ENCODE assay signal across 22 cellular contexts in the genomic region with DNA sequence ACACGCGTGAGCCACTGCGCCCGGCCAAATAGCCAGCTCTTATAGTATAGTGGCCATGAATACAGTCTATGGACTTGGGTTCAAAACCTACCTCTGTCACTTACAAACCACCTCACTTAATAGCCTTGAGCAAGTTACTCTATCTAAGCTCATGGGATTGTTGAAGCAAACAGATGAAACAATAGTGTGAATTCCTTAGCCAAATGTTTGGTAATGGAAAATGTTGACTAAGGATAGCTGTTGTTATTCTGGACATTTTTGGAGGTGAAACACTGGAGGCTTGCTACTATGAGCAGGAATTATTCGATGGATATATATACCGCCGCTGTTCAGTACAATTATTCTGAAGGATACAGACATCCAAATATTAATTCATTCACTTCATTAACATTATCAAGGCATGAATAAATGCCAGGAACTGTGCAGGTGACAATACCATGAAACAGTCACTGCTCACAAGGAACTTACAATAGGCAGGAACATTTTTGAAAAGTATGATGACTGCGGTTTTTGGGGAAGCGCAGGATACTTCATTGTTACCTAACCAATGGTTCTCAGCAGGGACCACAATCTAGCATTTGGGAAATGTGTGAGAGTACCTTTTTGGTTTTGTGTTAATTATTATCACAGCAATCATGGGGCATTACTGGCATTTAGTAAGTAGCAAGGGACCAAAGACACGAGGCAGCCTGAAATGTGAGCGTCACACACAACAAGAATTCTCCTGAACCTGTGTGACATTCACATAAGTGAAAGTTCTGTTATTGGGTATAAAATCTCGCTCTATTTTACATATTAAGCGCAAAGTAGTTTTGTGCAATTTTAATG. TPM values are rescaled to one million over a fixed set of nuclear protein-coding genes. Genes with fewer than 3 reads are reported as not detected.
DNase-seq lines count a peak whose midpoint lies in the region; ATAC-seq, FAIRE-seq and TF ChIP-seq lines count a peak whose summit lies in the region.
"Had no signal": no experiment of that assay in that cellular context is flagged by ENCODE, and none has a peak within 500 bp of the region (broad histone marks: within the 10 kb centered on the region; RNA-seq: fewer than 3 reads in every experiment).

No MANE protein-coding gene starts in this region.

- H3K4me3 ChIP-seq in breast epithelium (no peak overlapping the region), fibroblast of the aortic adventitia (ENCODE audit: low read depth, low read length) (no peak overlapping the region)
- H3K4me3 ChIP-seq: lung had no signal

- DNase-seq in MCF 10A (ENCODE audit: unreplicated experiment): no peak
- DNase-seq in breast epithelium (ENCODE audit: low spot score in 2 of 2): no peak
- DNase-seq in activated naive CD8-positive, alpha-beta T cell treated with anti-CD3 and anti-CD28 coated beads for 36 hours: no peak
- DNase-seq in fibroblast of the aortic adventitia (ENCODE audit: low read depth): peak; percentile 61
- no peak for DNase-seq in activated gamma-delta T cell (lab: John Stamatoyannopoulos, UW)
- no peak for DNase-seq in D721Med (ENCODE audit: insufficient read length, low spot score)
- DNase-seq in NCI-H2107 (lab: John Stamatoyannopoulos, UW): no peak
- DNase-seq: activated CD4-positive, alpha-beta memory T cell treated with anti-CD3 and anti-CD28 coated beads, Interleukin-2, amount 10 ng/mL, durations not matched to agents 7 days and 5 days; activated naive CD4-positive, alpha-beta T cell treated with anti-CD3 and anti-CD28 coated beads, Interleukin-2, amount 50 U/mL, for 16 hours; activated T-cell treated with anti-CD3 and anti-CD28 coated beads, Interleukin-2, amount 50 U/mL, for 48 hours; cerebellar nuclear complex; effector CD4-positive, alpha-beta T cell; kidney; NCI-H1436; NCI-H526 treated with DMSO at 0.1 percent for 48 hours; occipital lobe; retina; T-helper 9 cell had no signal

- no peaks in the 10 kb centered on the region for H3K27me3 ChIP-seq in breast epithelium

- ATAC-seq in HG03342 (IDR thresholded peaks at IDR 0.05; ENCODE audit: unreplicated experiment): no peak
- ATAC-seq: WTC11 had no signal

- no peaks in the 10 kb centered on the region for H3K27me3 Mint-ChIP-seq in MCF 10A (ENCODE audit: insufficient read depth, unreplicated experiment)
- H3K27me3 Mint-ChIP-seq in activated naive CD8-positive, alpha-beta T cell treated with anti-CD3 and anti-CD28 coated beads for 36 hours: no peaks in the 10 kb centered on the region
- H3K27me3 Mint-ChIP-seq: activated CD4-positive, alpha-beta memory T cell treated with anti-CD3 and anti-CD28 coated beads, Interleukin-2, amount 10 ng/mL, durations not matched to agents 7 days and 5 days had no signal

- no peaks in the 10 kb centered on the region for H3K9me3 Mint-ChIP-seq in MCF 10A (ENCODE audit: unreplicated experiment)
- H3K9me3 Mint-ChIP-seq in activated naive CD8-positive, alpha-beta T cell treated with anti-CD3 and anti-CD28 coated beads for 36 hours: peaks cover 2% of the 10 kb centered on the region
- H3K9me3 Mint-ChIP-seq: activated CD4-positive, alpha-beta memory T cell treated with anti-CD3 and anti-CD28 coated beads, Interleukin-2, amount 10 ng/mL, durations not matched to agents 7 days and 5 days had no signal

- no peaks in the 10 kb centered on the region for H3K36me3 Mint-ChIP-seq in MCF 10A (ENCODE audit: insufficient read depth, unreplicated experiment)
- peaks cover 16% of the 10 kb centered on the region for H3K36me3 Mint-ChIP-seq in activated naive CD8-positive, alpha-beta T cell treated with anti-CD3 and anti-CD28 coated beads for 36 hours
- H3K36me3 Mint-ChIP-seq: WTC11 had no signal

- H3K4me1 Mint-ChIP-seq in MCF 10A (ENCODE audit: insufficient read depth, unreplicated experiment): peaks cover 29% of the 10 kb centered on the region
- H3K4me1 Mint-ChIP-seq in activated naive CD8-positive, alpha-beta T cell treated with anti-CD3 and anti-CD28 coated beads for 36 hours: peaks cover 25% of the 10 kb centered on the region

- H3K4me3 Mint-ChIP-seq in MCF 10A (ENCODE audit: unreplicated experiment): no peak overlapping the region
- no peak overlapping the region for H3K4me3 Mint-ChIP-seq in activated naive CD8-positive, alpha-beta T cell treated with anti-CD3 and anti-CD28 coated beads for 36 hours
- H3K4me3 Mint-ChIP-seq: activated CD4-positive, alpha-beta memory T cell treated with anti-CD3 and anti-CD28 coated beads, Interleukin-2, amount 10 ng/mL, durations not matched to agents 7 days and 5 days; WTC11 had no signal

- no peak overlapping the region for H3K27ac ChIP-seq in breast epithelium
- H3K27ac ChIP-seq: C4-2B had no signal

- H3K9me3 ChIP-seq in breast epithelium: no peaks in the 10 kb centered on the region

- no peak for TF ChIP-seq POLR2A in breast epithelium (IDR thresholded peaks at IDR 0.05)

- intact Hi-C loops in MCF 10A (cut with micrococcal nuclease) (no loop called here), breast epithelium (cut with DNase I; ENCODE audit: low total_unique reads) (loop anchor here (2.0 kb wide), 1 partner anchor 59 kb away; no protein-coding TSS in a partner anchor)

- no peaks in the 10 kb centered on the region for H3K4me1 ChIP-seq in breast epithelium

- TF ChIP-seq CTCF in MCF 10A (IDR thresholded peaks at IDR 0.05; ENCODE audit: unreplicated experiment): no peak
- TF ChIP-seq CTCF in breast epithelium (IDR thresholded peaks at IDR 0.05): no peak
- no peak for TF ChIP-seq CTCF in fibroblast of the aortic adventitia (IDR thresholded peaks at IDR 0.05; ENCODE audit: insufficient read depth, low read length)
- no peak for TF ChIP-seq CTCF in D721Med (IDR thresholded peaks at IDR 0.05; ENCODE audit: insufficient read depth, missing control alignments)

- H3K27ac Mint-ChIP-seq in MCF 10A (ENCODE audit: low read depth, unreplicated experiment): peak overlapping the region; percentile 54
- peak overlapping the region; percentile 67 for H3K27ac Mint-ChIP-seq in activated naive CD8-positive, alpha-beta T cell treated with anti-CD3 and anti-CD28 coated beads for 36 hours
- H3K27ac Mint-ChIP-seq: activated CD4-positive, alpha-beta memory T cell treated with anti-CD3 and anti-CD28 coated beads, Interleukin-2, amount 10 ng/mL, durations not matched to agents 7 days and 5 days; WTC11 had no signal

- POLR2A ChIA-PET in MCF 10A (lab: Yijun Ruan, JAX): interaction anchor here (4.1 kb wide), 1 partner anchor 10 kb away, joined by 27 read pairs; no protein-coding TSS in a partner anchor

- no peak for FAIRE-seq in D721Med (lab: Jason Lieb, UNC)
- FAIRE-seq: kidney had no signal

- BruUV-seq in MCF 10A (replicated peaks; lab: Mats Ljungman, UMichigan): no TSS peak

- CTCF ChIA-PET in MCF 10A (lab: Yijun Ruan, JAX): interaction anchor here (0.7 kb wide), 1 partner anchor 1281 kb away, joined by 3 read pairs; no protein-coding TSS in a partner anchor

- no peaks in the 10 kb centered on the region for H3K36me3 ChIP-seq in breast epithelium

RNA-seq across cellular contexts. Expression of gene CUBN, which starts 55.7 kb away (rescaled TPM):
- total RNA-seq in MCF 10A (2022) (1.2 and 1.3 TPM in 2 replicates), breast epithelium (1 to 10 TPM; 1.6 to 5.7 (median 5.0) TPM), fibroblast of the aortic adventitia (ENCODE audit: low replicate concordance) (3.4 and 4.2 TPM in 2 replicates)
- total RNA-seq in activated naive CD8-positive, alpha-beta T cell treated with anti-CD3 and anti-CD28 coated beads for 36 hours: under 1 TPM; 0.30 to 0.76 TPM
